Comparison of ENCODE assay signal across 1 cellular context in the genomic region with DNA sequence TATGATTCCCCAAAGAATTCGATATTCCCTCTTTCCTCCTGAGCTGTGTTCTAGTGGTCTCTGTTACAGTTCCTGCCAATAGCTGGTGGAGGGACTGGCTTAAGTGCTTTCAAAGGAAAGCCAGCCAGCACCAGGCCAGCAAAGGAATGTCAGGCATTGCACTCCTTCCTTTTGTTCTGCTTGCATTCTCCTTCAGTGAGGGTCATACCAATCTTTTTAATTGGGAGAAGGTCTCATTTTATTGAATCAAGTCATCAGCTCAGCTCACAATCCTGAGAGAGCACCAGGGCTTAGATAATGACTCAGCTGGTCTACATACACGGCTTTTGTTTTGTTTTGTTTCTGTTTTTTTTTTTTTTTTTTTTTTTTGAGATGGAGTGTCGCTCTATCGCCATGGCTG.
TF ChIP-seq lines count a peak whose summit lies in the region.

No MANE protein-coding gene starts in this region.

TF ChIP-seq in GM23338, 12 proteins besides CTCF, POLR2A, EP300 and RAD21 (continued from another document):
- TF ChIP-seq, protein P1, sequence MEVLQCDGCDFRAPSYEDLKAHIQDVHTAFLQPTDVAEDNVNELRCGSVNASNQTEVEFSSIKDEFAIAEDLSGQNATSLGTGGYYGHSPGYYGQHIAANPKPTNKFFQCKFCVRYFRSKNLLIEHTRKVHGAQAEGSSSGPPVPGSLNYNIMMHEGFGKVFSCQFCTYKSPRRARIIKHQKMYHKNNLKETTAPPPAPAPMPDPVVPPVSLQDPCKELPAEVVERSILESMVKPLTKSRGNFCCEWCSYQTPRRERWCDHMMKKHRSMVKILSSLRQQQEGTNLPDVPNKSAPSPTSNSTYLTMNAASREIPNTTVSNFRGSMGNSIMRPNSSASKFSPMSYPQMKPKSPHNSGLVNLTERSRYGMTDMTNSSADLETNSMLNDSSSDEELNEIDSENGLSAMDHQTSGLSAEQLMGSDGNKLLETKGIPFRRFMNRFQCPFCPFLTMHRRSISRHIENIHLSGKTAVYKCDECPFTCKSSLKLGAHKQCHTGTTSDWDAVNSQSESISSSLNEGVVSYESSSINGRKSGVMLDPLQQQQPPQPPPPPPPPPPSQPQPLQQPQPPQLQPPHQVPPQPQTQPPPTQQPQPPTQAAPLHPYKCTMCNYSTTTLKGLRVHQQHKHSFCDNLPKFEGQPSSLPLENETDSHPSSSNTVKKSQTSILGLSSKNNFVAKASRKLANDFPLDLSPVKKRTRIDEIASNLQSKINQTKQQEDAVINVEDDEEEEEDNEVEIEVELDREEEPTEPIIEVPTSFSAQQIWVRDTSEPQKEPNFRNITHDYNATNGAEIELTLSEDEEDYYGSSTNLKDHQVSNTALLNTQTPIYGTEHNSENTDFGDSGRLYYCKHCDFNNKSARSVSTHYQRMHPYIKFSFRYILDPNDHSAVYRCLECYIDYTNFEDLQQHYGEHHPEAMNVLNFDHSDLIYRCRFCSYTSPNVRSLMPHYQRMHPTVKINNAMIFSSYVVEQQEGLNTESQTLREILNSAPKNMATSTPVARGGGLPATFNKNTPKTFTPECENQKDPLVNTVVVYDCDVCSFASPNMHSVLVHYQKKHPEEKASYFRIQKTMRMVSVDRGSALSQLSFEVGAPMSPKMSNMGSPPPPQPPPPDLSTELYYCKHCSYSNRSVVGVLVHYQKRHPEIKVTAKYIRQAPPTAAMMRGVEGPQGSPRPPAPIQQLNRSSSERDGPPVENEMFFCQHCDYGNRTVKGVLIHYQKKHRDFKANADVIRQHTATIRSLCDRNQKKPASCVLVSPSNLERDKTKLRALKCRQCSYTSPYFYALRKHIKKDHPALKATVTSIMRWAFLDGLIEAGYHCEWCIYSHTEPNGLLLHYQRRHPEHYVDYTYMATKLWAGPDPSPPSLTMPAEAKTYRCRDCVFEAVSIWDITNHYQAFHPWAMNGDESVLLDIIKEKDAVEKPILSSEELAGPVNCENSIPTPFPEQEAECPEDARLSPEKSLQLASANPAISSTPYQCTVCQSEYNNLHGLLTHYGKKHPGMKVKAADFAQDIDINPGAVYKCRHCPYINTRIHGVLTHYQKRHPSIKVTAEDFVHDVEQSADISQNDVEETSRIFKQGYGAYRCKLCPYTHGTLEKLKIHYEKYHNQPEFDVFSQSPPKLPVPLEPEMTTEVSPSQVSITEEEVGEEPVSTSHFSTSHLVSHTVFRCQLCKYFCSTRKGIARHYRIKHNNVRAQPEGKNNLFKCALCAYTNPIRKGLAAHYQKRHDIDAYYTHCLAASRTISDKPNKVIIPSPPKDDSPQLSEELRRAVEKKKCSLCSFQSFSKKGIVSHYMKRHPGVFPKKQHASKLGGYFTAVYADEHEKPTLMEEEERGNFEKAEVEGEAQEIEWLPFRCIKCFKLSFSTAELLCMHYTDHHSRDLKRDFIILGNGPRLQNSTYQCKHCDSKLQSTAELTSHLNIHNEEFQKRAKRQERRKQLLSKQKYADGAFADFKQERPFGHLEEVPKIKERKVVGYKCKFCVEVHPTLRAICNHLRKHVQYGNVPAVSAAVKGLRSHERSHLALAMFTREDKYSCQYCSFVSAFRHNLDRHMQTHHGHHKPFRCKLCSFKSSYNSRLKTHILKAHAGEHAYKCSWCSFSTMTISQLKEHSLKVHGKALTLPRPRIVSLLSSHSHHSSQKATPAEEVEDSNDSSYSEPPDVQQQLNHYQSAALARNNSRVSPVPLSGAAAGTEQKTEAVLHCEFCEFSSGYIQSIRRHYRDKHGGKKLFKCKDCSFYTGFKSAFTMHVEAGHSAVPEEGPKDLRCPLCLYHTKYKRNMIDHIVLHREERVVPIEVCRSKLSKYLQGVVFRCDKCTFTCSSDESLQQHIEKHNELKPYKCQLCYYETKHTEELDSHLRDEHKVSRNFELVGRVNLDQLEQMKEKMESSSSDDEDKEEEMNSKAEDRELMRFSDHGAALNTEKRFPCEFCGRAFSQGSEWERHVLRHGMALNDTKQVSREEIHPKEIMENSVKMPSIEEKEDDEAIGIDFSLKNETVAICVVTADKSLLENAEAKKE (CRISPR knock-in tag; IDR thresholded peaks at IDR 0.05), result no peak
- TF ChIP-seq POLR2AphosphoS5 (IDR thresholded peaks at IDR 0.05; ENCODE audit: low read depth) (no peak), EZH2 (IDR thresholded peaks at IDR 0.05; ENCODE audit: low read depth, unreplicated experiment) (no peak), EZH2phosphoT487 (IDR thresholded peaks at IDR 0.05; ENCODE audit: unreplicated experiment) (no peak), NANOG (IDR thresholded peaks at IDR 0.05; ENCODE audit: borderline replicate concordance) (no peak), CREB1 (CRISPR knock-in tag; IDR thresholded peaks at IDR 0.05; ENCODE audit: low read depth) (no peak), ZNF114 (CRISPR knock-in tag; IDR thresholded peaks at IDR 0.05) (no peak), STAT1 (IDR thresholded peaks at IDR 0.05; ENCODE audit: unreplicated experiment) (no peak), ZNF331 (CRISPR knock-in tag; IDR thresholded peaks at IDR 0.05; ENCODE audit: low read depth) (no peak)
- TF ChIP-seq, protein P2, sequence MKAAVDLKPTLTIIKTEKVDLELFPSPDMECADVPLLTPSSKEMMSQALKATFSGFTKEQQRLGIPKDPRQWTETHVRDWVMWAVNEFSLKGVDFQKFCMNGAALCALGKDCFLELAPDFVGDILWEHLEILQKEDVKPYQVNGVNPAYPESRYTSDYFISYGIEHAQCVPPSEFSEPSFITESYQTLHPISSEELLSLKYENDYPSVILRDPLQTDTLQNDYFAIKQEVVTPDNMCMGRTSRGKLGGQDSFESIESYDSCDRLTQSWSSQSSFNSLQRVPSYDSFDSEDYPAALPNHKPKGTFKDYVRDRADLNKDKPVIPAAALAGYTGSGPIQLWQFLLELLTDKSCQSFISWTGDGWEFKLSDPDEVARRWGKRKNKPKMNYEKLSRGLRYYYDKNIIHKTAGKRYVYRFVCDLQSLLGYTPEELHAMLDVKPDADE (IDR thresholded peaks at IDR 0.05), result no peak
